ENCODE assay signal across 9 cellular contexts in genomic region chr15:38690737-38691332, GRCh38.
A peak's percentile ranks its signal among the peaks of the same experiment; 100 is the strongest.
DNase-seq lines count a peak whose midpoint lies in the region; ATAC-seq and TF ChIP-seq lines count a peak whose summit lies in the region.
"Had no signal": no experiment of that assay in that cellular context is flagged by ENCODE, and none has a peak within 500 bp of the region (broad histone marks: within the 10 kb centered on the region; RNA-seq: fewer than 3 reads in every experiment).

No MANE protein-coding gene starts in this region.

- ATAC-seq in HG03060 (IDR thresholded peaks at IDR 0.05; ENCODE audit: low read depth, unreplicated experiment) (peak; percentile 60), mucosa of descending colon (peak; percentile 76)
- peak; percentile 12 for ATAC-seq in stimulated activated effector memory CD8-positive, alpha-beta T cell treated with anti-CD3 and anti-CD28 coated beads, Interleukin-12 subunit alpha, Interleukin-12 subunit beta, amount 100 ng/mL, for 72 hours

- intact Hi-C loops in mucosa of descending colon (cut with DNase I, micrococcal nuclease): no loop called here

- H3K36me3 ChIP-seq in endodermal cell (ENCODE audit: control insufficient read depth, insufficient read depth, low read length) (no peaks in the 10 kb centered on the region), mucosa of descending colon (ENCODE audit: low read depth) (no peaks in the 10 kb centered on the region)
- H3K36me3 ChIP-seq: BLaER1 had no signal

- peak; percentile 12 for DNase-seq in DMS79 treated with DMSO at 0.1 percent for 48 hours (lab: John Stamatoyannopoulos, UW)
- DNase-seq in DMS79 (lab: John Stamatoyannopoulos, UW): no peak
- peak; percentile 31 to 64 for DNase-seq in NOMO-1 (lab: John Stamatoyannopoulos, UW; ENCODE audit: unreplicated experiment in 2 of 2)
- DNase-seq in activated CD8-positive, alpha-beta memory T cell treated with anti-CD3 and anti-CD28 coated beads for 4 hours (ENCODE audit: low read depth in 2 of 2): peak; percentile 63 to 64
- peak; percentile 91 for DNase-seq in endodermal cell
- peak in 2 of 3 donors; percentile 52 to 78 for DNase-seq in mucosa of descending colon
- peak; percentile 68 to 84 for DNase-seq in stimulated activated effector memory CD8-positive, alpha-beta T cell treated with anti-CD3 and anti-CD28 coated beads, Interleukin-12 subunit alpha, Interleukin-12 subunit beta, amount 100 ng/mL, for 72 hours (ENCODE audit: low spot score in 2 of 2)

- H3K9me3 ChIP-seq in endodermal cell (ENCODE audit: control insufficient read depth, low read length) (peaks cover 17% of the 10 kb centered on the region), mucosa of descending colon (no peaks in the 10 kb centered on the region)
- H3K9me3 ChIP-seq: BLaER1 had no signal

- peaks cover 10% of the 10 kb centered on the region for H3K9me3 Mint-ChIP-seq in endodermal cell
- peaks cover 2% of the 10 kb centered on the region for H3K9me3 Mint-ChIP-seq in stimulated activated effector memory CD8-positive, alpha-beta T cell treated with anti-CD3 and anti-CD28 coated beads, Interleukin-12 subunit alpha, Interleukin-12 subunit beta, amount 100 ng/mL, for 72 hours

- H3K4me1 ChIP-seq in endodermal cell (ENCODE audit: control insufficient read depth, insufficient read depth, low read length) (peaks cover 4% of the 10 kb centered on the region), mucosa of descending colon (ENCODE audit: low read depth) (no peaks in the 10 kb centered on the region)

- peaks cover 100% of the 10 kb centered on the region for H3K27me3 ChIP-seq in endodermal cell (ENCODE audit: control insufficient read depth, insufficient read depth, low read length, poor library complexity, severe bottlenecking)
- H3K27me3 ChIP-seq: BLaER1 had no signal

- H3K4me3 Mint-ChIP-seq in endodermal cell: no peak overlapping the region
- peak overlapping the region; percentile 6 for H3K4me3 Mint-ChIP-seq in stimulated activated effector memory CD8-positive, alpha-beta T cell treated with anti-CD3 and anti-CD28 coated beads, Interleukin-12 subunit alpha, Interleukin-12 subunit beta, amount 100 ng/mL, for 72 hours

- no peak overlapping the region for H3K27ac ChIP-seq in endodermal cell (ENCODE audit: low read depth, low read length)
- H3K27ac ChIP-seq: BLaER1 had no signal

- H3K27me3 Mint-ChIP-seq in endodermal cell (ENCODE audit: insufficient read depth): peaks cover 97% of the 10 kb centered on the region

- H3K4me3 ChIP-seq in endodermal cell (ENCODE audit: low read length) (no peak overlapping the region), mucosa of descending colon (no peak overlapping the region)
- H3K4me3 ChIP-seq: BLaER1 had no signal

- no peak overlapping the region for H3K27ac Mint-ChIP-seq in endodermal cell
- H3K27ac Mint-ChIP-seq in stimulated activated effector memory CD8-positive, alpha-beta T cell treated with anti-CD3 and anti-CD28 coated beads, Interleukin-12 subunit alpha, Interleukin-12 subunit beta, amount 100 ng/mL, for 72 hours: peak overlapping the region; percentile 73

- H3K36me3 Mint-ChIP-seq in endodermal cell (ENCODE audit: low read depth): no peaks in the 10 kb centered on the region
- H3K36me3 Mint-ChIP-seq in stimulated activated effector memory CD8-positive, alpha-beta T cell treated with anti-CD3 and anti-CD28 coated beads, Interleukin-12 subunit alpha, Interleukin-12 subunit beta, amount 100 ng/mL, for 72 hours: peaks cover 8% of the 10 kb centered on the region

- TF ChIP-seq CTCF in endodermal cell (conservative IDR thresholded peaks at IDR 0.05) (peak; percentile 90), mucosa of descending colon (IDR thresholded peaks at IDR 0.05) (peak; percentile 70)

- peaks cover 18% of the 10 kb centered on the region for H3K4me1 Mint-ChIP-seq in endodermal cell
- peaks cover 86% of the 10 kb centered on the region for H3K4me1 Mint-ChIP-seq in stimulated activated effector memory CD8-positive, alpha-beta T cell treated with anti-CD3 and anti-CD28 coated beads, Interleukin-12 subunit alpha, Interleukin-12 subunit beta, amount 100 ng/mL, for 72 hours

- 32 to 47% methylated on average over 2 to 4 of the region's 4 CpGs for WGBS in endodermal cell (ENCODE audit: insufficient coverage in 1 of 2, insufficient read length in 1 of 2), 2 experiments

- no peak overlapping the region for H3K9ac ChIP-seq in endodermal cell (ENCODE audit: extremely low read depth, low read length, poor library complexity, severe bottlenecking)
- H3K9ac ChIP-seq: BLaER1 had no signal

Comparison
In these comparisons a context has a peak if more than half of its experiments do, and no peak if none do; other contexts are left out.
1. ATAC-seq: peak in every context shown above with its lines; median percentile 76 in mucosa of descending colon; 60 in HG03060; 12 in stimulated activated effector memory CD8-positive, alpha-beta T cell treated with anti-CD3 and anti-CD28 coated beads, Interleukin-12 subunit alpha, Interleukin-12 subunit beta, amount 100 ng/mL, for 72 hours.